In genomic region chr2:118855451-118856279, GRCh38 we compare ENCODE assay signal across 1 cellular context.
TF ChIP-seq lines count a peak whose summit lies in the region.

No MANE protein-coding gene starts in this region.

TF ChIP-seq in HEK293, 187 proteins besides CTCF, POLR2A, EP300 and RAD21 (continued from another document and continues in another):
- TF ChIP-seq ZBTB26 (tag by site-specific recombination; optimal IDR thresholded peaks at IDR 0.05) (peak; percentile 57), ZNF561 (tag by site-specific recombination; IDR thresholded peaks at IDR 0.05; ENCODE audit: borderline replicate concordance) (0 out of 2 replicates have a peak, but pooled peaks have one; percentile 36), TSHZ1 (tag by site-specific recombination; IDR thresholded peaks at IDR 0.05; ENCODE audit: borderline replicate concordance) (no peak), ZSCAN30 (tag by site-specific recombination; IDR thresholded peaks at IDR 0.05) (peak; percentile 11; the same call in 1 of the 2 replicates), ZNF580 (tag by site-specific recombination; IDR thresholded peaks at IDR 0.05) (peak; percentile 61; the same call in 1 of the 2 replicates), ZNF202 (tag by site-specific recombination; IDR thresholded peaks at IDR 0.05; ENCODE audit: borderline replicate concordance) (no peak), ZNF140 (tag by site-specific recombination; IDR thresholded peaks at IDR 0.05) (no peak), SP7 (tag by site-specific recombination; IDR thresholded peaks at IDR 0.05) (peak; percentile 42), ZNF2 (tag by site-specific recombination; IDR thresholded peaks at IDR 0.05) (0 out of 2 replicates have a peak, but pooled peaks have one; percentile 44), MYNN (tag by site-specific recombination; IDR thresholded peaks at IDR 0.05; ENCODE audit: borderline replicate concordance) (no peak), ZNF341 (tag by site-specific recombination; IDR thresholded peaks at IDR 0.05; ENCODE audit: low read depth) (peak; percentile 75), ZNF394 (tag by site-specific recombination; IDR thresholded peaks at IDR 0.05; ENCODE audit: borderline replicate concordance) (no peak), ZBTB1 (tag by site-specific recombination; IDR thresholded peaks at IDR 0.05) (no peak), ZNF138 (tag by site-specific recombination; IDR thresholded peaks at IDR 0.05; ENCODE audit: borderline replicate concordance) (no peak), ZNF221 (tag by site-specific recombination; IDR thresholded peaks at IDR 0.05; ENCODE audit: borderline replicate concordance) (no peak), ZNF488 (tag by site-specific recombination; IDR thresholded peaks at IDR 0.05) (no peak), ZNF292 (tag by site-specific recombination; IDR thresholded peaks at IDR 0.05; ENCODE audit: borderline replicate concordance, low read depth) (no peak), SP2 (tag by site-specific recombination; IDR thresholded peaks at IDR 0.05) (no peak), HOXC10 (CRISPR knock-in tag; IDR thresholded peaks at IDR 0.05) (no peak), ZEB2 (tag by site-specific recombination; IDR thresholded peaks at IDR 0.05) (0 out of 2 replicates have a peak, but pooled peaks have one; percentile 30), ZNF354C (tag by site-specific recombination; IDR thresholded peaks at IDR 0.05; ENCODE audit: borderline replicate concordance, low read depth) (no peak), GLIS1 (tag by site-specific recombination; IDR thresholded peaks at IDR 0.05) (peak; percentile 36; the same call in 1 of the 2 replicates), MZF1 (tag by site-specific recombination; IDR thresholded peaks at IDR 0.05; ENCODE audit: borderline replicate concordance) (no peak), ZNF114 (tag by site-specific recombination; IDR thresholded peaks at IDR 0.05) (no peak), ZFP3 (tag by site-specific recombination; IDR thresholded peaks at IDR 0.05; ENCODE audit: low read depth) (no peak), ZXDB (tag by site-specific recombination; IDR thresholded peaks at IDR 0.05) (peak; percentile 31; the same call in 1 of the 2 replicates), EGR2 (tag by site-specific recombination; IDR thresholded peaks at IDR 0.05; ENCODE audit: low read depth) (peak; percentile 30; the same call in 1 of the 2 replicates), ZNF664 (tag by site-specific recombination; IDR thresholded peaks at IDR 0.05) (no peak), GFI1B (tag by site-specific recombination; IDR thresholded peaks at IDR 0.05) (no peak), SETDB1 (IDR thresholded peaks at IDR 0.05; ENCODE audit: insufficient read length, low read length) (no peak), ZNF654 (tag by site-specific recombination; IDR thresholded peaks at IDR 0.05; ENCODE audit: low read depth) (peak; percentile 57), WT1 (tag by site-specific recombination; IDR thresholded peaks at IDR 0.05) (no peak), PRDM2 (tag by site-specific recombination; IDR thresholded peaks at IDR 0.05; ENCODE audit: borderline replicate concordance) (no peak), ZFP37 (tag by site-specific recombination; IDR thresholded peaks at IDR 0.05) (peak; percentile 59; the same call in 1 of the 2 replicates), ZNF169 (tag by site-specific recombination; IDR thresholded peaks at IDR 0.05) (no peak), ZNF214 (tag by site-specific recombination; IDR thresholded peaks at IDR 0.05; ENCODE audit: borderline replicate concordance) (no peak), PRDM1 (tag by site-specific recombination; IDR thresholded peaks at IDR 0.05) (no peak), ZNF211 (tag by site-specific recombination; IDR thresholded peaks at IDR 0.05; ENCODE audit: low read depth) (no peak), ZNF658 (tag by site-specific recombination; IDR thresholded peaks at IDR 0.05) (no peak), ZNF610 (tag by site-specific recombination; IDR thresholded peaks at IDR 0.05; ENCODE audit: borderline replicate concordance) (peak; percentile 58; the same call in 1 of the 2 replicates), ZNF626 (tag by site-specific recombination; IDR thresholded peaks at IDR 0.05) (no peak), GLIS2 (tag by site-specific recombination; IDR thresholded peaks at IDR 0.05) (peak; percentile 86), ZNF311 (tag by site-specific recombination; IDR thresholded peaks at IDR 0.05; ENCODE audit: borderline replicate concordance) (no peak), KLF8 (tag by site-specific recombination; IDR thresholded peaks at IDR 0.05) (peak; percentile 23; the same call in 1 of the 2 replicates)
- TF ChIP-seq, protein P1, sequence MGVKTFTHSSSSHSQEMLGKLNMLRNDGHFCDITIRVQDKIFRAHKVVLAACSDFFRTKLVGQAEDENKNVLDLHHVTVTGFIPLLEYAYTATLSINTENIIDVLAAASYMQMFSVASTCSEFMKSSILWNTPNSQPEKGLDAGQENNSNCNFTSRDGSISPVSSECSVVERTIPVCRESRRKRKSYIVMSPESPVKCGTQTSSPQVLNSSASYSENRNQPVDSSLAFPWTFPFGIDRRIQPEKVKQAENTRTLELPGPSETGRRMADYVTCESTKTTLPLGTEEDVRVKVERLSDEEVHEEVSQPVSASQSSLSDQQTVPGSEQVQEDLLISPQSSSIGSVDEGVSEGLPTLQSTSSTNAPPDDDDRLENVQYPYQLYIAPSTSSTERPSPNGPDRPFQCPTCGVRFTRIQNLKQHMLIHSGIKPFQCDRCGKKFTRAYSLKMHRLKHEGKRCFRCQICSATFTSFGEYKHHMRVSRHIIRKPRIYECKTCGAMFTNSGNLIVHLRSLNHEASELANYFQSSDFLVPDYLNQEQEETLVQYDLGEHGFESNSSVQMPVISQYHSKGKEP (tag by site-specific recombination; IDR thresholded peaks at IDR 0.05) = no peak
- TF ChIP-seq, protein P2, sequence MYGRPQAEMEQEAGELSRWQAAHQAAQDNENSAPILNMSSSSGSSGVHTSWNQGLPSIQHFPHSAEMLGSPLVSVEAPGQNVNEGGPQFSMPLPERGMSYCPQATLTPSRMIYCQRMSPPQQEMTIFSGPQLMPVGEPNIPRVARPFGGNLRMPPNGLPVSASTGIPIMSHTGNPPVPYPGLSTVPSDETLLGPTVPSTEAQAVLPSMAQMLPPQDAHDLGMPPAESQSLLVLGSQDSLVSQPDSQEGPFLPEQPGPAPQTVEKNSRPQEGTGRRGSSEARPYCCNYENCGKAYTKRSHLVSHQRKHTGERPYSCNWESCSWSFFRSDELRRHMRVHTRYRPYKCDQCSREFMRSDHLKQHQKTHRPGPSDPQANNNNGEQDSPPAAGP (tag by site-specific recombination; IDR thresholded peaks at IDR 0.05) = 0 out of 2 replicates have a peak, but pooled peaks have one; percentile 42
- TF ChIP-seq, protein P3, sequence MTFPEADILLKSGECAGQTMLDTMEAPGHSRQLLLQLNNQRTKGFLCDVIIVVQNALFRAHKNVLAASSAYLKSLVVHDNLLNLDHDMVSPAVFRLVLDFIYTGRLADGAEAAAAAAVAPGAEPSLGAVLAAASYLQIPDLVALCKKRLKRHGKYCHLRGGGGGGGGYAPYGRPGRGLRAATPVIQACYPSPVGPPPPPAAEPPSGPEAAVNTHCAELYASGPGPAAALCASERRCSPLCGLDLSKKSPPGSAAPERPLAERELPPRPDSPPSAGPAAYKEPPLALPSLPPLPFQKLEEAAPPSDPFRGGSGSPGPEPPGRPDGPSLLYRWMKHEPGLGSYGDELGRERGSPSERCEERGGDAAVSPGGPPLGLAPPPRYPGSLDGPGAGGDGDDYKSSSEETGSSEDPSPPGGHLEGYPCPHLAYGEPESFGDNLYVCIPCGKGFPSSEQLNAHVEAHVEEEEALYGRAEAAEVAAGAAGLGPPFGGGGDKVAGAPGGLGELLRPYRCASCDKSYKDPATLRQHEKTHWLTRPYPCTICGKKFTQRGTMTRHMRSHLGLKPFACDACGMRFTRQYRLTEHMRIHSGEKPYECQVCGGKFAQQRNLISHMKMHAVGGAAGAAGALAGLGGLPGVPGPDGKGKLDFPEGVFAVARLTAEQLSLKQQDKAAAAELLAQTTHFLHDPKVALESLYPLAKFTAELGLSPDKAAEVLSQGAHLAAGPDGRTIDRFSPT (tag by site-specific recombination; IDR thresholded peaks at IDR 0.05) = no peak
